Comparison of ENCODE assay signal across 17 cellular contexts in the genomic region with DNA sequence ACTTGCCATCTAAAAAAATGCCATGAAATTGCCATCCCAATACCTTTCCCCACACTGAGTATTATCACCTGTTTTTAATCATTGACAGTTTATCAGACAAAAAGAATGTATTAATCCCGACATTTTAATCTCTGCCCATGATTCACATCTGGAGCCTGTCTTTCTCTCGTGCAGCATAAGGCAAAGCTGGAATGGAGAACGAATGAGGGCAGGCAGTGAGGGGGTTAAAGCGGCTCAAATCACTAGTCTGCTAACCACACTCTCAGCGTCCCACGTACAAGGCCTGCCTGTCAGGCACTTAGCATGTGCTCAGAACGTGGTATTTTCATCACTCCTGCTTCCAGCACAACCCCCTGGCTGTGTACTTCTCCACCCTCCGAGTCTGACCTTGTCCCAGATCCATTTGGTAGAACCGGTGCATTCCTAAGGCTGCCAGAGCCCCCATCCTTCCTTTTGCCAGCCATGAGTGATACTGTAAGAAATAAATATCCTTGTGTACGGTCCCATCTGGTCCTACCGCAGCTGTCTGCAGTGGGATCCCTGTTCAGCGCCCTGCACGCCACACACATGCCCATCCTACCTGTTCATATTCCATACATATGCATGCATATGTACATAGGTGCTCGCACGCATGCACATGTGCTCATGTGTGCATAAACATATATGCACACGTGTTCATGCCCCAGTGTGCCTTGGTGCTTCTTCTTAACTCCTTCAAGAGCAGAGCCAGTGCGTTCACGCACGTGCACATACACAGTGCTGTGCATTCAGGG. TPM values are rescaled to one million over a fixed set of nuclear protein-coding genes. Genes with fewer than 3 reads are reported as not detected.
DNase-seq lines count a peak whose midpoint lies in the region; ATAC-seq and TF ChIP-seq lines count a peak whose summit lies in the region.
"Had no signal": no experiment of that assay in that cellular context is flagged by ENCODE, and none has a peak within 500 bp of the region (broad histone marks: within the 10 kb centered on the region; RNA-seq: fewer than 3 reads in every experiment).

No MANE protein-coding gene starts in this region.

- no peaks in the 10 kb centered on the region for H3K79me2 ChIP-seq in MM.1S (ENCODE audit: low read length)

- H3K27me3 ChIP-seq in duodenal mucosa (ENCODE audit: control insufficient read depth in 1 of 2, insufficient read depth in 2 of 2, low read length in 2 of 2) (no peaks in the 10 kb centered on the region), mucosa of rectum (ENCODE audit: control insufficient read depth in 2 of 2, insufficient read depth in 2 of 2, low read length in 2 of 2) (no peaks in the 10 kb centered on the region), thoracic aorta (replicated peaks; ENCODE audit: insufficient read depth) (no peaks in the 10 kb centered on the region), MM.1S (replicated peaks; ENCODE audit: insufficient read depth, low read length) (no peaks in the 10 kb centered on the region)

- H3K4me2 ChIP-seq in MM.1S (ENCODE audit: low read depth, low read length): no peak overlapping the region

- TF ChIP-seq CTCF in thoracic aorta (IDR thresholded peaks at IDR 0.05) (no peak), MM.1S (IDR thresholded peaks at IDR 0.05; ENCODE audit: low read length) (no peak)

- H3F3A ChIP-seq in MM.1S (ENCODE audit: insufficient read depth, low read length): no peaks in the 10 kb centered on the region

- H3K4me1 ChIP-seq in duodenal mucosa (ENCODE audit: control insufficient read depth in 1 of 2, insufficient read depth in 2 of 2, low read length in 2 of 2) (peaks cover 9 to 18% of the 10 kb centered on the region in 2 donors), mucosa of rectum (ENCODE audit: control insufficient read depth in 2 of 2, insufficient read depth in 2 of 2, low read length in 2 of 2) (peaks cover 11 to 16% of the 10 kb centered on the region in 2 donors), thoracic aorta (ENCODE audit: control insufficient read depth in 1 of 2, low read depth in 2 of 2) (peaks cover 43 to 73% of the 10 kb centered on the region in 2 donors), MM.1S (ENCODE audit: low read length) (no peaks in the 10 kb centered on the region)

- peak overlapping the region; percentile 43 for H3K27ac ChIP-seq in duodenal mucosa (ENCODE audit: low read depth, low read length)
- H3K27ac ChIP-seq in mucosa of rectum (ENCODE audit: low read depth in 2 of 2, low read length in 2 of 2): peak overlapping the region; percentile 2 to 39
- H3K27ac ChIP-seq in thoracic aorta: peak overlapping the region; percentile 59 to 72
- H3K27ac ChIP-seq in MM.1S (ENCODE audit: low read length): no peak overlapping the region

- H3K4me3 ChIP-seq in duodenal mucosa (ENCODE audit: low read depth in 1 of 2, low read length in 2 of 2) (no peak overlapping the region), mucosa of rectum (ENCODE audit: low read length in 2 of 2) (no peak overlapping the region), thoracic aorta (no peak overlapping the region), MM.1S (ENCODE audit: low read length) (no peak overlapping the region)
- H3K4me3 ChIP-seq: GM12878 had no signal

- ATAC-seq in SK-N-SH treated with all-trans-retinoic acid at 6 μM for 48 hours (peak; percentile 34; the same call in 2 of the 3 replicates), thoracic aorta (ENCODE audit: insufficient number of reproducible peaks, low FRiP score, low read depth) (no peak), HG03521 (IDR thresholded peaks at IDR 0.05; ENCODE audit: unreplicated experiment) (no peak)
- ATAC-seq: activated CD8-positive, alpha-beta memory T cell treated with anti-CD3 and anti-CD28 coated beads, Interleukin-2, amount 10 ng/mL, durations not matched to agents 7 days and 5 days; GM12878 had no signal

- no peak overlapping the region for H2AFZ ChIP-seq in MM.1S (ENCODE audit: low read length)

- H3K9ac ChIP-seq in duodenal mucosa (ENCODE audit: low read depth in 1 of 2, low read length in 2 of 2) (no peak overlapping the region), mucosa of rectum (ENCODE audit: low read depth in 1 of 2, low read length in 2 of 2) (no peak overlapping the region), MM.1S (ENCODE audit: low read length) (no peak overlapping the region)

- H3K9me3 ChIP-seq in duodenal mucosa (ENCODE audit: control insufficient read depth in 1 of 2, low read length in 2 of 2): no peaks in the 10 kb centered on the region
- no peaks in the 10 kb centered on the region for H3K9me3 ChIP-seq in mucosa of rectum (ENCODE audit: control insufficient read depth in 2 of 2, low read length in 2 of 2)
- H3K9me3 ChIP-seq in thoracic aorta: no peaks in the 10 kb centered on the region
- H3K9me3 ChIP-seq in MM.1S (replicated peaks; ENCODE audit: insufficient read depth, low read length): no peaks in the 10 kb centered on the region

- DNase-seq in thoracic aorta (ENCODE audit: low spot score): no peak
- no peak for DNase-seq in NK-92 treated with Interleukin-12 subunit alpha and Interleukin-12 subunit beta, amount 100 ng/mL, for 24 hours (lab: John Stamatoyannopoulos, UW)
- DNase-seq in MM.1S: no peak
- DNase-seq: activated CD4-positive, alpha-beta T cell treated with anti-CD3 and anti-CD28 coated beads for 1 hour; activated CD8-positive, alpha-beta memory T cell treated with anti-CD3 and anti-CD28 coated beads, Interleukin-2, amount 10 ng/mL, durations not matched to agents 7 days and 5 days; activated gamma-delta T cell; mammary epithelial cell; NCI-H187; NCI-H446 treated with DMSO at 0.1 percent for 48 hours; right cardiac atrium; SIG-M5 had no signal

- H3K36me3 ChIP-seq in duodenal mucosa (ENCODE audit: control insufficient read depth in 1 of 2, insufficient read depth in 2 of 2, low read length in 2 of 2) (peaks cover 0 to 14% of the 10 kb centered on the region in 2 donors), mucosa of rectum (ENCODE audit: control insufficient read depth in 2 of 2, insufficient read depth in 2 of 2, low read length in 2 of 2) (peaks cover 0 to 2% of the 10 kb centered on the region in 2 donors), thoracic aorta (no peaks in the 10 kb centered on the region), MM.1S (replicated peaks; ENCODE audit: insufficient read depth, low read length) (no peaks in the 10 kb centered on the region)

- H4K20me1 ChIP-seq in MM.1S (ENCODE audit: insufficient read depth, low read length): no peaks in the 10 kb centered on the region

- no peaks in the 10 kb centered on the region for H3K9me2 ChIP-seq in MM.1S (replicated peaks; ENCODE audit: insufficient read depth, low read length)

TF ChIP-seq in SK-N-SH treated with all-trans-retinoic acid at 6 μM for 48 hours, 23 proteins besides CTCF, POLR2A, EP300 and RAD21 (continues in another document):
- TF ChIP-seq ZNF565 (CRISPR knock-in tag; conservative IDR thresholded peaks at IDR 0.05; ENCODE audit: low read depth) (no peak), ZFP3 (CRISPR knock-in tag; IDR thresholded peaks at IDR 0.05) (no peak), SNAI2 (CRISPR knock-in tag; IDR thresholded peaks at IDR 0.05) (no peak), ARNTL (CRISPR knock-in tag; IDR thresholded peaks at IDR 0.05; ENCODE audit: borderline replicate concordance, low read depth) (no peak), ESRRG (CRISPR knock-in tag; IDR thresholded peaks at IDR 0.05) (no peak), RARB (CRISPR knock-in tag; IDR thresholded peaks at IDR 0.05) (no peak), PPARA (CRISPR knock-in tag; IDR thresholded peaks at IDR 0.05; ENCODE audit: borderline replicate concordance) (no peak), ZFP30 (CRISPR knock-in tag; IDR thresholded peaks at IDR 0.05) (no peak), GLIS3 (CRISPR knock-in tag; IDR thresholded peaks at IDR 0.05) (no peak), ZNF70 (CRISPR knock-in tag; IDR thresholded peaks at IDR 0.05) (no peak), OSR1 (CRISPR knock-in tag; IDR thresholded peaks at IDR 0.05) (no peak), ISL1 (CRISPR knock-in tag; IDR thresholded peaks at IDR 0.05) (no peak), TOX (CRISPR knock-in tag; IDR thresholded peaks at IDR 0.05; ENCODE audit: borderline replicate concordance) (no peak), BACH2 (CRISPR knock-in tag; IDR thresholded peaks at IDR 0.05; ENCODE audit: borderline replicate concordance) (no peak), ZNF8 (CRISPR knock-in tag; IDR thresholded peaks at IDR 0.05) (no peak)
- TF ChIP-seq, protein P1, sequence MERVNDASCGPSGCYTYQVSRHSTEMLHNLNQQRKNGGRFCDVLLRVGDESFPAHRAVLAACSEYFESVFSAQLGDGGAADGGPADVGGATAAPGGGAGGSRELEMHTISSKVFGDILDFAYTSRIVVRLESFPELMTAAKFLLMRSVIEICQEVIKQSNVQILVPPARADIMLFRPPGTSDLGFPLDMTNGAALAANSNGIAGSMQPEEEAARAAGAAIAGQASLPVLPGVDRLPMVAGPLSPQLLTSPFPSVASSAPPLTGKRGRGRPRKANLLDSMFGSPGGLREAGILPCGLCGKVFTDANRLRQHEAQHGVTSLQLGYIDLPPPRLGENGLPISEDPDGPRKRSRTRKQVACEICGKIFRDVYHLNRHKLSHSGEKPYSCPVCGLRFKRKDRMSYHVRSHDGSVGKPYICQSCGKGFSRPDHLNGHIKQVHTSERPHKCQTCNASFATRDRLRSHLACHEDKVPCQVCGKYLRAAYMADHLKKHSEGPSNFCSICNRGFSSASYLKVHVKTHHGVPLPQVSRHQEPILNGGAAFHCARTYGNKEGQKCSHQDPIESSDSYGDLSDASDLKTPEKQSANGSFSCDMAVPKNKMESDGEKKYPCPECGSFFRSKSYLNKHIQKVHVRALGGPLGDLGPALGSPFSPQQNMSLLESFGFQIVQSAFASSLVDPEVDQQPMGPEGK (CRISPR knock-in tag; IDR thresholded peaks at IDR 0.05; ENCODE audit: borderline replicate concordance): no peak
- TF ChIP-seq, protein P2, sequence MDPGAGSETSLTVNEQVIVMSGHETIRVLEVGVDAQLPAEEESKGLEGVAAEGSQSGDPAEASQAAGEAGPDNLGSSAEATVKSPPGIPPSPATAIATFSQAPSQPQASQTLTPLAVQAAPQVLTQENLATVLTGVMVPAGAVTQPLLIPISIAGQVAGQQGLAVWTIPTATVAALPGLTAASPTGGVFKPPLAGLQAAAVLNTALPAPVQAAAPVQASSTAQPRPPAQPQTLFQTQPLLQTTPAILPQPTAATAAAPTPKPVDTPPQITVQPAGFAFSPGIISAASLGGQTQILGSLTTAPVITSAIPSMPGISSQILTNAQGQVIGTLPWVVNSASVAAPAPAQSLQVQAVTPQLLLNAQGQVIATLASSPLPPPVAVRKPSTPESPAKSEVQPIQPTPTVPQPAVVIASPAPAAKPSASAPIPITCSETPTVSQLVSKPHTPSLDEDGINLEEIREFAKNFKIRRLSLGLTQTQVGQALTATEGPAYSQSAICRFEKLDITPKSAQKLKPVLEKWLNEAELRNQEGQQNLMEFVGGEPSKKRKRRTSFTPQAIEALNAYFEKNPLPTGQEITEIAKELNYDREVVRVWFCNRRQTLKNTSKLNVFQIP (CRISPR knock-in tag; IDR thresholded peaks at IDR 0.05; ENCODE audit: borderline replicate concordance, low read depth): no peak

RNA-seq across cellular contexts. Expression of a gene that starts 34.6 kb away (rescaled TPM):
- total RNA-seq in thoracic aorta: 1 to 10 TPM in 1 of 2 donors, not detected in 1; 4.4 TPM
- total RNA-seq: activated CD8-positive, alpha-beta memory T cell treated with anti-CD3 and anti-CD28 coated beads, Interleukin-2, amount 10 ng/mL, durations not matched to agents 7 days and 5 days; glomerular endothelial cell had no signal

RNA-seq across cellular contexts. Expression of a gene that starts 58.9 kb away (rescaled TPM):
- 1 to 10 TPM; 2.0 to 5.9 TPM for total RNA-seq in thoracic aorta
- total RNA-seq: activated CD8-positive, alpha-beta memory T cell treated with anti-CD3 and anti-CD28 coated beads, Interleukin-2, amount 10 ng/mL, durations not matched to agents 7 days and 5 days had no signal
